Comparison of ENCODE assay signal across 26 cellular contexts in genomic region chr13:110300090-110300815, GRCh38. TPM values are rescaled to one million over a fixed set of nuclear protein-coding genes. Genes with fewer than 3 reads are reported as not detected.
DNase-seq lines count a peak whose midpoint lies in the region; ATAC-seq and TF ChIP-seq lines count a peak whose summit lies in the region.
"Had no signal": no experiment of that assay in that cellular context is flagged by ENCODE, and none has a peak within 500 bp of the region (broad histone marks: within the 10 kb centered on the region; RNA-seq: fewer than 3 reads in every experiment).

No MANE protein-coding gene starts in this region.

- H3K27me3 ChIP-seq in stomach = peaks cover 0 to 45% (median 14%) of the 10 kb centered on the region in 3 donors
- H3K27me3 ChIP-seq: pancreas, thyroid gland had no signal

- peaks cover 12 to 89% (median 57%) of the 10 kb centered on the region in 4 donors for H3K4me1 ChIP-seq in stomach
- H3K4me1 ChIP-seq: HAP-1, pancreas had no signal

- 33 to 50% (median 43%) methylated on average over 3 of the region's 3 CpGs for WGBS in stomach, 5 donors

- no peak overlapping the region for H3K4me3 Mint-ChIP-seq in mesothelial cell of epicardium
- H3K4me3 Mint-ChIP-seq: CD4-positive, CD25-positive, alpha-beta regulatory T cell; IgD-negative memory B cell; naive thymus-derived CD4-positive, alpha-beta T cell; stimulated activated memory B cell treated with anti-CD40 and anti-IgM and Interleukin-4, amounts not matched to agents 10 μg/mL and 1 μg/mL and 100 μg/mL, for 72 hours had no signal

- no peaks in the 10 kb centered on the region for H3K36me3 Mint-ChIP-seq in mesothelial cell of epicardium
- H3K36me3 Mint-ChIP-seq: CD4-positive, CD25-positive, alpha-beta regulatory T cell; IgD-negative memory B cell; naive thymus-derived CD4-positive, alpha-beta T cell; stimulated activated memory B cell treated with anti-CD40 and anti-IgM and Interleukin-4, amounts not matched to agents 10 μg/mL and 1 μg/mL and 100 μg/mL, for 72 hours had no signal

- TF ChIP-seq EP300 in stomach (IDR thresholded peaks at IDR 0.05) = no peak

- ATAC-seq in HG02678 (IDR thresholded peaks at IDR 0.05; ENCODE audit: unreplicated experiment) (no peak), GM19023 (IDR thresholded peaks at IDR 0.05; ENCODE audit: unreplicated experiment) (no peak), HG02759 (IDR thresholded peaks at IDR 0.05; ENCODE audit: unreplicated experiment) (no peak)
- ATAC-seq: GM12878; naive thymus-derived CD4-positive, alpha-beta T cell; pancreas; stimulated activated memory B cell treated with anti-CD40 and anti-IgM and Interleukin-4, amounts not matched to agents 10 μg/mL and 1 μg/mL and 100 μg/mL, for 72 hours had no signal

- H3K4me3 ChIP-seq in coronary artery = peak overlapping the region; percentile 98
- no peak overlapping the region for H3K4me3 ChIP-seq in stomach
- H3K4me3 ChIP-seq: GM12878, HAP-1, pancreas, thyroid gland had no signal

- DNase-seq in LHCN-M2 (ENCODE audit: low read depth) = peak; percentile 23
- no peak for DNase-seq in coronary artery (ENCODE audit: low spot score)
- no peak for DNase-seq in mesothelial cell of epicardium (ENCODE audit: low spot score in 2 of 2, unreplicated experiment in 2 of 2)
- no peak for DNase-seq in stomach
- no peak for DNase-seq in OCI-M2 (lab: John Stamatoyannopoulos, UW; ENCODE audit: unreplicated experiment)
- DNase-seq: activated CD4-positive, alpha-beta T cell treated with anti-CD3 and anti-CD28 coated beads for 1 hour; activated naive CD4-positive, alpha-beta T cell treated with anti-CD3 and anti-CD28 coated beads, Interleukin-2, amount 50 U/mL, for 16 hours; activated T-cell treated with anti-CD3 and anti-CD28 coated beads, Interleukin-2, amount 50 U/mL, for 48 hours; CD4-positive, CD25-positive, alpha-beta regulatory T cell; DMS53; kidney; MM.1S; naive thymus-derived CD4-positive, alpha-beta T cell; NCI-H146; pancreas; Right ventricle myocardium superior; stimulated activated CD4-positive, alpha-beta T cell treated with anti-CD3 and anti-CD28 coated beads, Interleukin-1b, Interleukin-23, amount 100 ng/mL, for 48 hours; thyroid gland had no signal

- no peak for TF ChIP-seq POLR2A in stomach (IDR thresholded peaks at IDR 0.05)

- no peaks in the 10 kb centered on the region for H3K36me3 ChIP-seq in stomach
- H3K36me3 ChIP-seq: HAP-1, pancreas, thyroid gland had no signal

- H3K4me1 Mint-ChIP-seq in mesothelial cell of epicardium = peaks cover 54% of the 10 kb centered on the region
- H3K4me1 Mint-ChIP-seq: CD4-positive, CD25-positive, alpha-beta regulatory T cell; IgD-negative memory B cell; stimulated activated memory B cell treated with anti-CD40 and anti-IgM and Interleukin-4, amounts not matched to agents 10 μg/mL and 1 μg/mL and 100 μg/mL, for 72 hours had no signal

- intact Hi-C loops in stomach (cut with DNase I; ENCODE audit: low total_unique reads) = no loop called here

- no peaks in the 10 kb centered on the region for H3K9me3 ChIP-seq in stomach
- H3K9me3 ChIP-seq: HAP-1, pancreas, thyroid gland had no signal

- no peak for TF ChIP-seq CTCF in coronary artery (IDR thresholded peaks at IDR 0.05)
- no peak for TF ChIP-seq CTCF in mesothelial cell of epicardium (IDR thresholded peaks at IDR 0.05; ENCODE audit: unreplicated experiment)
- TF ChIP-seq CTCF in stomach (IDR thresholded peaks at IDR 0.05) = no peak

- H3K27ac ChIP-seq in coronary artery (peak overlapping the region; percentile 99), stomach (peak overlapping the region in 4 of 5 donors; percentile 92 to 97 (median 94))
- H3K27ac ChIP-seq: pancreas had no signal

- no peaks in the 10 kb centered on the region for H3K27me3 Mint-ChIP-seq in mesothelial cell of epicardium (ENCODE audit: low read depth)

- H3K27ac Mint-ChIP-seq in mesothelial cell of epicardium = peak overlapping the region; percentile 60
- H3K27ac Mint-ChIP-seq: CD4-positive, CD25-positive, alpha-beta regulatory T cell; IgD-negative memory B cell; naive thymus-derived CD4-positive, alpha-beta T cell; stimulated activated memory B cell treated with anti-CD40 and anti-IgM and Interleukin-4, amounts not matched to agents 10 μg/mL and 1 μg/mL and 100 μg/mL, for 72 hours had no signal

- H3K9me3 Mint-ChIP-seq in mesothelial cell of epicardium = no peaks in the 10 kb centered on the region
- H3K9me3 Mint-ChIP-seq: CD4-positive, CD25-positive, alpha-beta regulatory T cell; stimulated activated memory B cell treated with anti-CD40 and anti-IgM and Interleukin-4, amounts not matched to agents 10 μg/mL and 1 μg/mL and 100 μg/mL, for 72 hours had no signal

RNA-seq across cellular contexts. Expression of gene COL4A1, which starts 6.7 kb away (rescaled TPM):
- total RNA-seq in LHCN-M2 (2014; rRNA removed) (63.0 and 68.5 TPM in 2 replicates), mesothelial cell of epicardium (341 to 362 TPM (median 347 TPM) in 3 replicates), stomach (100 to 1,000 TPM; 132 to 798 (median 175) TPM)
- polyA plus RNA-seq in LHCN-M2 (2012) = 39.7 TPM
- 10 to 100 TPM; 18.8 to 59.0 (median 30.6) TPM for polyA plus RNA-seq in stomach
- total RNA-seq: activated CD8-positive, alpha-beta memory T cell treated with anti-CD3 and anti-CD28 coated beads for 36 hours; CD4-positive, CD25-positive, alpha-beta regulatory T cell had no signal
- polyA plus RNA-seq: CD4-positive, CD25-positive, alpha-beta regulatory T cell; IgD-negative memory B cell; naive thymus-derived CD4-positive, alpha-beta T cell had no signal

RNA-seq across cellular contexts. Expression of gene COL4A2, which starts 6.8 kb away (rescaled TPM):
- total RNA-seq in LHCN-M2 (2014; rRNA removed) (67.4 and 77.5 TPM in 2 replicates), mesothelial cell of epicardium (432 to 469 TPM (median 449 TPM) in 3 replicates), stomach (100 to 1,000 TPM; 134 to 531 (median 366) TPM)
- 63.5 TPM for polyA plus RNA-seq in LHCN-M2 (2012)
- 10 to 100 TPM; 24.0 to 96.6 (median 38.4) TPM for polyA plus RNA-seq in stomach
- total RNA-seq: activated CD8-positive, alpha-beta memory T cell treated with anti-CD3 and anti-CD28 coated beads for 36 hours; CD4-positive, CD25-positive, alpha-beta regulatory T cell had no signal
- polyA plus RNA-seq: CD4-positive, CD25-positive, alpha-beta regulatory T cell; IgD-negative memory B cell; naive thymus-derived CD4-positive, alpha-beta T cell had no signal
